ENCODE assay signal across 27 cellular contexts in genomic region chr7:149818536-149818840, GRCh38. TPM values are rescaled to one million over a fixed set of nuclear protein-coding genes. Genes with fewer than 3 reads are reported as not detected.
"Had no signal": no experiment of that assay in that cellular context is flagged by ENCODE, and none has a peak within 500 bp of the region (broad histone marks: within the 10 kb centered on the region; RNA-seq: fewer than 3 reads in every experiment).

No MANE protein-coding gene starts in this region.

- H3K4me1 Mint-ChIP-seq: activated CD4-positive, alpha-beta T cell treated with anti-CD3 and anti-CD28 coated beads for 36 hours; neural crest cell had no signal

- H3K4me1 ChIP-seq: body of pancreas, heart right ventricle, left lung, parathyroid adenoma, stomach, tibial artery had no signal

- DNase-seq: activated CD4-positive, alpha-beta T cell treated with anti-CD3 and anti-CD28 coated beads for 36 hours; activated CD4-positive, alpha-beta T cell treated with anti-CD3 and anti-CD28 coated beads, Interleukin-2, amount 50 U/mL, for 4 hours; activated CD4-positive, CD25-positive, alpha-beta regulatory T cell; activated effector memory CD4-positive, alpha-beta T cell treated with Interleukin-2 at 50 U/mL for 16 hours; activated naive CD4-positive, alpha-beta T cell treated with Interleukin-2 at 50 U/mL for 16 hours; body of pancreas; cerebellar nuclear complex; effector memory CD8-positive, alpha-beta T cell; kidney glomerular epithelial cell; naive thymus-derived CD4-positive, alpha-beta T cell; occipital lobe; stimulated activated CD4-positive, alpha-beta T cell treated with anti-CD3 and anti-CD28 coated beads, Interleukin-4, amount 100 ng/mL, for 24 hours; stomach; tibial artery had no signal

- H3K9me3 ChIP-seq: body of pancreas, heart right ventricle, left lung, stomach, suprapubic skin, tibial artery had no signal

- H3K4me3 Mint-ChIP-seq: activated CD4-positive, alpha-beta T cell treated with anti-CD3 and anti-CD28 coated beads for 36 hours; activated naive CD8-positive, alpha-beta T cell; effector memory CD8-positive, alpha-beta T cell; mesothelial cell of epicardium; naive thymus-derived CD4-positive, alpha-beta T cell; neural crest cell; stimulated activated effector memory CD8-positive, alpha-beta T cell treated with anti-CD3 and anti-CD28 coated beads, Interleukin-12 subunit alpha, Interleukin-12 subunit beta, amount 100 ng/mL, for 72 hours had no signal

- H3K4me3 ChIP-seq: body of pancreas, coronary artery, heart right ventricle, left lung, skin epidermis, stomach, suprapubic skin, tibial artery had no signal

- H2AFZ ChIP-seq: parathyroid adenoma had no signal

- FAIRE-seq: endothelial cell of umbilical vein had no signal

- ATAC-seq: activated CD4-positive, alpha-beta T cell treated with anti-CD3 and anti-CD28 coated beads for 36 hours; body of pancreas; effector memory CD8-positive, alpha-beta T cell; heart right ventricle; left lung; naive thymus-derived CD4-positive, alpha-beta T cell; sciatic nerve; stimulated activated effector memory CD8-positive, alpha-beta T cell treated with anti-CD3 and anti-CD28 coated beads, Interleukin-12 subunit alpha, Interleukin-12 subunit beta, amount 100 ng/mL, for 72 hours had no signal

- H3K79me2 ChIP-seq: parathyroid adenoma had no signal

- H3K36me3 ChIP-seq: heart right ventricle, left lung, stomach, suprapubic skin, tibial artery had no signal

- H3K27me3 Mint-ChIP-seq: activated CD4-positive, alpha-beta T cell treated with anti-CD3 and anti-CD28 coated beads for 36 hours; activated naive CD8-positive, alpha-beta T cell; naive thymus-derived CD4-positive, alpha-beta T cell had no signal

- H3K9ac ChIP-seq: parathyroid adenoma had no signal

- H3K27ac ChIP-seq: body of pancreas, coronary artery, heart right ventricle, left lung, parathyroid adenoma, skin epidermis, stomach, suprapubic skin, tibial artery had no signal

- H3K27ac Mint-ChIP-seq: activated CD4-positive, alpha-beta T cell treated with anti-CD3 and anti-CD28 coated beads for 36 hours; activated naive CD8-positive, alpha-beta T cell; effector memory CD8-positive, alpha-beta T cell; mesothelial cell of epicardium; naive thymus-derived CD4-positive, alpha-beta T cell; stimulated activated effector memory CD8-positive, alpha-beta T cell treated with anti-CD3 and anti-CD28 coated beads, Interleukin-12 subunit alpha, Interleukin-12 subunit beta, amount 100 ng/mL, for 72 hours had no signal

- H3K27me3 ChIP-seq: body of pancreas had no signal

- H3K36me3 Mint-ChIP-seq: activated naive CD8-positive, alpha-beta T cell; mesothelial cell of epicardium; naive thymus-derived CD4-positive, alpha-beta T cell; stimulated activated effector memory CD8-positive, alpha-beta T cell treated with anti-CD3 and anti-CD28 coated beads, Interleukin-12 subunit alpha, Interleukin-12 subunit beta, amount 100 ng/mL, for 72 hours had no signal

- H3K9me3 Mint-ChIP-seq: effector memory CD8-positive, alpha-beta T cell; mesothelial cell of epicardium; naive thymus-derived CD4-positive, alpha-beta T cell; neural crest cell; stimulated activated effector memory CD8-positive, alpha-beta T cell treated with anti-CD3 and anti-CD28 coated beads, Interleukin-12 subunit alpha, Interleukin-12 subunit beta, amount 100 ng/mL, for 72 hours had no signal

RNA-seq across cellular contexts. Expression of gene ZNF467, which starts 45.1 kb away (rescaled TPM):
- total RNA-seq: T-helper 1 cell treated with Interleukin-12 subunit alpha and Interleukin-12 subunit beta and Interleukin-4 antibody, amounts not matched to agents 30 ng/mL and 1 ng/mL, for 36 hours had no signal
